Comparison of ENCODE assay signal across 17 cellular contexts in genomic region chr3:127286571-127287140, GRCh38. TPM values are rescaled to one million over a fixed set of nuclear protein-coding genes. Genes with fewer than 3 reads are reported as not detected.
DNase-seq lines count a peak whose midpoint lies in the region; ATAC-seq, FAIRE-seq and TF ChIP-seq lines count a peak whose summit lies in the region.
"Had no signal": no experiment of that assay in that cellular context is flagged by ENCODE, and none has a peak within 500 bp of the region (broad histone marks: within the 10 kb centered on the region; RNA-seq: fewer than 3 reads in every experiment).

No MANE protein-coding gene starts in this region.

- 60 to 69% (median 64%) methylated on average over 9 of the region's 9 CpGs for WGBS in small intestine, 3 donors
- WGBS in HepG2 (ENCODE audit: low lambda C conversion rate) = 36% methylated on average over 9 of the region's 9 CpGs

- H3K27ac ChIP-seq in PC-3 (ENCODE audit: low read length) (peak overlapping the region; percentile 34; the same call in 1 of the 2 replicates), small intestine (ENCODE audit: low read depth in 1 of 2, low read length in 1 of 2) (no peak overlapping the region), HepG2 (ENCODE audit: extremely low read length, insufficient read depth, low read length) (no peak overlapping the region)
- H3K27ac ChIP-seq: hepatocyte, SK-N-MC, thyroid gland had no signal

- H3K36me3 ChIP-seq in PC-3 (ENCODE audit: low read depth, low read length) = no peaks in the 10 kb centered on the region
- H3K36me3 ChIP-seq in small intestine (ENCODE audit: control insufficient read depth in 2 of 2, insufficient read depth in 2 of 2, low read length in 2 of 2) = no peaks in the 10 kb centered on the region
- H3K36me3 ChIP-seq in HepG2 (replicated peaks in 1 of 2; ENCODE audit: control insufficient read depth in 1 of 2, insufficient read depth in 2 of 2, low read length in 2 of 2) = no peaks in the 10 kb centered on the region
- H3K36me3 ChIP-seq: thyroid gland had no signal

- H3K9ac ChIP-seq in PC-3 (ENCODE audit: low read length) (no peak overlapping the region), HepG2 (ENCODE audit: insufficient read depth, low read depth, low read length) (no peak overlapping the region)

- H4K20me1 ChIP-seq in PC-3 (ENCODE audit: low read length) (no peaks in the 10 kb centered on the region), HepG2 (ENCODE audit: insufficient read depth, low read length) (no peaks in the 10 kb centered on the region)

- no peak for TF ChIP-seq POLR2A in HepG2 (IDR thresholded peaks at IDR 0.05; ENCODE audit: insufficient read depth in 1 of 2, low read depth in 2 of 2, low read length in 2 of 2)

- H3K9me3 ChIP-seq in PC-3 (ENCODE audit: low read length) = no peaks in the 10 kb centered on the region
- H3K9me3 ChIP-seq in small intestine (ENCODE audit: control insufficient read depth, low read depth) = no peaks in the 10 kb centered on the region
- H3K9me3 ChIP-seq in HepG2 (ENCODE audit: low read length) = no peaks in the 10 kb centered on the region
- H3K9me3 ChIP-seq: thyroid gland had no signal

- H3K4me2 ChIP-seq in PC-3 (ENCODE audit: low read length) (peak overlapping the region; percentile 79), HepG2 (ENCODE audit: low read depth, low read length) (no peak overlapping the region)
- H3K4me2 ChIP-seq: hepatocyte had no signal

- peaks cover 8% of the 10 kb centered on the region; the same call in 1 of the 2 replicates for H3K27me3 ChIP-seq in PC-3 (ENCODE audit: low read length)
- no peaks in the 10 kb centered on the region for H3K27me3 ChIP-seq in small intestine (ENCODE audit: control insufficient read depth in 2 of 2, insufficient read depth in 2 of 2, low read length in 2 of 2)
- no peaks in the 10 kb centered on the region for H3K27me3 ChIP-seq in HepG2 (ENCODE audit: control insufficient read depth in 1 of 2, insufficient read depth in 2 of 2, low read length in 2 of 2)
- H3K27me3 ChIP-seq: hepatocyte, thyroid gland had no signal

- ATAC-seq in PC-3 (peak; percentile 33; the same call in 1 of the 2 replicates), HepG2 (no peak)
- ATAC-seq: activated CD4-positive, CD25-positive, alpha-beta regulatory T cell treated with anti-CD3 and anti-CD28 coated beads, Interleukin-2, amount 50 U/mL, for 24 hours had no signal

- POLR2A ChIA-PET in PC-3 (lab: Charles Lee; ENCODE audit: unreplicated experiment) (no interaction called here), HepG2 (lab: Yijun Ruan, JAX) (no interaction called here)

- TF ChIP-seq CTCF in PC-3 (conservative IDR thresholded peaks at IDR 0.05; ENCODE audit: low read depth, low read length) (no peak), epithelial cell of proximal tubule (conservative IDR thresholded peaks at IDR 0.05; ENCODE audit: low read depth, low read length) (no peak), HepG2 (CRISPR knock-in tag; IDR thresholded peaks at IDR 0.05) (no peak)

- no peak for TF ChIP-seq EP300 in HepG2 (IDR thresholded peaks at IDR 0.05; ENCODE audit: low read depth in 2 of 2, low read length in 2 of 2)
- no peak for TF ChIP-seq EP300 in HepG2 (CRISPR knock-in tag; IDR thresholded peaks at IDR 0.05; ENCODE audit: borderline replicate concordance)

- CTCF ChIA-PET in PC-3 (lab: Charles Lee) (no interaction called here), HepG2 (lab: Yijun Ruan, JAX; ENCODE audit: low intra/inter-chr PET ratio, low total read pairs) (no interaction called here)

- H3K79me2 ChIP-seq in PC-3 (ENCODE audit: low read length) (no peaks in the 10 kb centered on the region), HepG2 (ENCODE audit: insufficient read depth, low read length) (no peaks in the 10 kb centered on the region)
- H3K79me2 ChIP-seq: hepatocyte had no signal

- TF ChIP-seq RAD21 in HepG2 (CRISPR knock-in tag; IDR thresholded peaks at IDR 0.05) = no peak

- H3K4me3 ChIP-seq in PC-3 (ENCODE audit: low read length) = peak overlapping the region; percentile 58
- H3K4me3 ChIP-seq in epithelial cell of proximal tubule (ENCODE audit: low read depth, low read length) = no peak overlapping the region
- no peak overlapping the region for H3K4me3 ChIP-seq in small intestine (ENCODE audit: low read depth in 1 of 2, low read length in 2 of 2)
- H3K4me3 ChIP-seq in HepG2 (replicated peaks in 1 of 3; ENCODE audit: insufficient read depth in 1 of 3, low read depth in 2 of 3, low read length in 3 of 3) = no peak overlapping the region
- H3K4me3 ChIP-seq: hepatocyte, lung, SK-N-MC, thyroid gland had no signal

- H3K9me2 ChIP-seq in PC-3 (replicated peaks; ENCODE audit: low read length) = no peaks in the 10 kb centered on the region

- H3F3A ChIP-seq in PC-3 (ENCODE audit: low read length, unreplicated experiment) = no peaks in the 10 kb centered on the region

- FAIRE-seq in small intestine (lab: Jason Lieb, UNC) = no peak
- no peak for FAIRE-seq in HepG2 (lab: Jason Lieb, UNC)

- peak overlapping the region; percentile 59; the same call in 1 of the 2 replicates for H2AFZ ChIP-seq in PC-3 (ENCODE audit: low read length)
- H2AFZ ChIP-seq in HepG2 (ENCODE audit: low read length) = no peak overlapping the region
- H2AFZ ChIP-seq: hepatocyte had no signal

- intact Hi-C loops in PC-3 (cut with micrococcal nuclease) (no loop called here), HepG2 (cut with micrococcal nuclease; ENCODE audit: unreplicated experiment) (no loop called here)

- BruUV-seq in PC-3 (replicated peaks; lab: Mats Ljungman, UMichigan) (no TSS peak), HepG2 (replicated peaks; lab: Mats Ljungman, UMichigan) (no TSS peak)

- DNase-seq in EL (peak; percentile 33), PC-3 (peak; percentile 38), epithelial cell of proximal tubule (ENCODE audit: low read depth) (peak; percentile 91), small intestine (peak; percentile 52), NCI-H1436 treated with DMSO at 0.1 percent for 48 hours (lab: John Stamatoyannopoulos, UW) (no peak), COLO668 (lab: John Stamatoyannopoulos, UW; ENCODE audit: unreplicated experiment) (no peak), HepG2 (ENCODE audit: low spot score) (no peak)
- DNase-seq: aorta; effector memory CD4-positive, alpha-beta T cell; NCI-H1436; NCI-H774; thyroid gland had no signal

- in situ Hi-C loops in HepG2 (cut with HindIII; ENCODE audit: extremely low pct_ligation_motif_present, low pct_unique_long_range_greater_than_20kb) = no loop called here

- H3K4me1 ChIP-seq in PC-3 (ENCODE audit: insufficient read depth, low read length) (peaks cover 4% of the 10 kb centered on the region; the same call in 1 of the 2 replicates), small intestine (ENCODE audit: control insufficient read depth in 2 of 2, insufficient read depth in 1 of 2, low read depth in 1 of 2, low read length in 1 of 2) (no peaks in the 10 kb centered on the region), HepG2 (ENCODE audit: insufficient read depth, low read length) (no peaks in the 10 kb centered on the region)
- H3K4me1 ChIP-seq: thyroid gland had no signal

TF ChIP-seq in HepG2, 621 proteins besides CTCF, POLR2A, EP300 and RAD21 (continues in another document):
- TF ChIP-seq ZNF382 (CRISPR knock-in tag; IDR thresholded peaks at IDR 0.05; ENCODE audit: borderline replicate concordance) (no peak), HDAC2 (CRISPR knock-in tag; IDR thresholded peaks at IDR 0.05) (no peak), SMARCC2 (IDR thresholded peaks at IDR 0.05) (no peak)
- TF ChIP-seq, protein P1, sequence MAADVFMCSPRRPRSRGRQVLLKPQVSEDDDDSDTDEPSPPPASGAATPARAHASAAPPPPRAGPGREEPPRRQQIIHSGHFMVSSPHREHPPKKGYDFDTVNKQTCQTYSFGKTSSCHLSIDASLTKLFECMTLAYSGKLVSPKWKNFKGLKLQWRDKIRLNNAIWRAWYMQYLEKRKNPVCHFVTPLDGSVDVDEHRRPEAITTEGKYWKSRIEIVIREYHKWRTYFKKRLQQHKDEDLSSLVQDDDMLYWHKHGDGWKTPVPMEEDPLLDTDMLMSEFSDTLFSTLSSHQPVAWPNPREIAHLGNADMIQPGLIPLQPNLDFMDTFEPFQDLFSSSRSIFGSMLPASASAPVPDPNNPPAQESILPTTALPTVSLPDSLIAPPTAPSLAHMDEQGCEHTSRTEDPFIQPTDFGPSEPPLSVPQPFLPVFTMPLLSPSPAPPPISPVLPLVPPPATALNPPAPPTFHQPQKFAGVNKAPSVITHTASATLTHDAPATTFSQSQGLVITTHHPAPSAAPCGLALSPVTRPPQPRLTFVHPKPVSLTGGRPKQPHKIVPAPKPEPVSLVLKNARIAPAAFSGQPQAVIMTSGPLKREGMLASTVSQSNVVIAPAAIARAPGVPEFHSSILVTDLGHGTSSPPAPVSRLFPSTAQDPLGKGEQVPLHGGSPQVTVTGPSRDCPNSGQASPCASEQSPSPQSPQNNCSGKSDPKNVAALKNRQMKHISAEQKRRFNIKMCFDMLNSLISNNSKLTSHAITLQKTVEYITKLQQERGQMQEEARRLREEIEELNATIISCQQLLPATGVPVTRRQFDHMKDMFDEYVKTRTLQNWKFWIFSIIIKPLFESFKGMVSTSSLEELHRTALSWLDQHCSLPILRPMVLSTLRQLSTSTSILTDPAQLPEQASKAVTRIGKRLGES (CRISPR knock-in tag; IDR thresholded peaks at IDR 0.05; ENCODE audit: borderline replicate concordance) = no peak

RNA-seq across cellular contexts. Expression of gene PRR20G, which starts 1.2 kb away (rescaled TPM):
- total RNA-seq in PC-3 (2014; rRNA removed) (not detected in 2 replicates), epithelial cell of proximal tubule (not detected in 2 replicates), HepG2 (2016; rRNA removed; fragmentation: Illumina TruSeq; extraction: Trizol) (not detected in 2 replicates)
- polyA plus RNA-seq in small intestine (not detected), HepG2 (2011; rRNA removed) (not detected in 2 replicates)
- total RNA-seq in HepG2 (2016; cell fraction: cytosol; rRNA removed; fragmentation: Illumina TruSeq; extraction: Trizol; ENCODE audit: low read depth) = not detected in 2 replicates
- not detected in 2 replicates for total RNA-seq in HepG2 (2016; cell fraction: insoluble cytoplasmic fraction; rRNA removed; fragmentation: Illumina TruSeq; extraction: Trizol)
- total RNA-seq in HepG2 (2016; cell fraction: membrane; rRNA removed; fragmentation: Illumina TruSeq; extraction: Trizol) = not detected in 2 replicates
- total RNA-seq in HepG2 (2016; cell fraction: nucleus; rRNA removed; fragmentation: Illumina TruSeq; extraction: Trizol) = not detected in 2 replicates
- polyA plus RNA-seq in HepG2 (2011; cell fraction: cytosol; rRNA removed) = not detected in 2 replicates
- polyA plus RNA-seq in HepG2 (2011; cell fraction: nucleus; rRNA removed) = not detected in 2 replicates
- not detected in 2 replicates for polyA plus RNA-seq in HepG2 (2012)
- polyA plus RNA-seq in HepG2 (2016; cell fraction: cytosol; fragmentation: Illumina TruSeq; extraction: Trizol; ENCODE audit: low read depth) = not detected in 2 replicates
- polyA plus RNA-seq in HepG2 (2016; cell fraction: insoluble cytoplasmic fraction; fragmentation: Illumina TruSeq; extraction: Trizol; ENCODE audit: low read depth) = not detected in 2 replicates
- not detected in 2 replicates for polyA plus RNA-seq in HepG2 (2016; cell fraction: membrane; fragmentation: Illumina TruSeq; extraction: Trizol; ENCODE audit: low read depth)
- polyA plus RNA-seq in HepG2 (2016; cell fraction: nucleus; fragmentation: Illumina TruSeq; extraction: Trizol; ENCODE audit: insufficient read depth, low read depth) = not detected in 2 replicates
- polyA minus RNA-seq in HepG2 (2011; rRNA and poly(A)+ RNA removed; ENCODE audit: low replicate concordance) = not detected in 2 replicates
- not detected in 2 replicates for polyA minus RNA-seq in HepG2 (2011; cell fraction: cytosol; rRNA and poly(A)+ RNA removed)
- not detected in 2 replicates for polyA minus RNA-seq in HepG2 (2011; cell fraction: nucleus; rRNA and poly(A)+ RNA removed)
- total RNA-seq: aorta, hepatocyte, HT-29, lung, thyroid gland had no signal
- polyA plus RNA-seq: aorta, hepatocyte had no signal

Comparison
In these comparisons a context has a peak if more than half of its experiments do, and no peak if none do; other contexts are left out.
1. DNase-seq: peak in EL (single experiment), PC-3 (single experiment), epithelial cell of proximal tubule (single experiment) and small intestine (single experiment); none in NCI-H1436 treated with DMSO at 0.1 percent for 48 hours (single experiment), COLO668 (single experiment) and HepG2 (single experiment).